In the genomic region with DNA sequence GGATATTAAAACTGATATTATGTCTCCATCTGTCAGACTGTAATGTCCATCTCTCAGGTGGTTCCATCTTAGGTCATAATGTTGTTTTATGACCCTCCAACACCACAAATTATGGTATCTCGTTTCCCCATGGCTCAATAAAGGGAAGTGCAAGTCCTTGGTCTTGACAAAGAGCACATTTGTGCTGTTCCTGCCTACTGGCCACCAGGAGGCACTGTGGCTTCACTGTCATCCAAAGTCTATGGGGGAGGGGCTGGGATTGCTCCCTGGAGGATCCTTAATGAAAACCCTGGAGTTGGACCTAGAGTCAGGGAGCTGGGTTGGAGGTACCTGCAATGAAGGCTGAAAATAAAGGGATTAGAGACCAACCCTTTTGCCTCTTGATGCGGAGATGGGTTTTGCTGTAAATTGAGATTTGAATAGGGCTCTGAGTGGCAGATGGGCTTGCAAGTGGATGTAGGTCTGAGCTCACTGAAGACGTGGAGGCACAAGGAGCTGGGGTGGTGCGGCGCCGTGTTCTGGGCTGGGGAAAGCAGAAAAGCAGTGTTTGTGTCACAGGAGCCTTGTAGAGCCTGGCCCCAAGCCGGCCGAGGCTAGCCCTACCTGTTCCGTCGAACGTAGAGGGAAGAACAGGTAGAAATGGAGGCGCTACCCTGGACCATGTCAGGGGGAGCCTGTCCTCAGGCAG, we compare ENCODE assay signal across 8 cellular contexts.
DNase-seq lines count a peak whose midpoint lies in the region; ATAC-seq, FAIRE-seq and TF ChIP-seq lines count a peak whose summit lies in the region.

No MANE protein-coding gene starts in this region.

- H3K4me3 ChIP-seq in brain microvascular endothelial cell (ENCODE audit: low read depth, low read length) = no peak overlapping the region
- H3K4me3 ChIP-seq in lower lobe of right lung = no peak overlapping the region

- in situ Hi-C loops in brain microvascular endothelial cell (cut with HindIII; ENCODE audit: low pct_ligation_motif_present, low sequenced_read_pairs) = no loop called here

- TF ChIP-seq CTCF in CD14-positive monocyte (IDR thresholded peaks at IDR 0.05) (peak; percentile 92), brain microvascular endothelial cell (IDR thresholded peaks at IDR 0.05; ENCODE audit: low read depth, low read length, missing control alignments) (peak; percentile 93), lower lobe of right lung (IDR thresholded peaks at IDR 0.05) (peak; percentile 52)

- peaks cover 0 to 3% (median 0%) of the 10 kb centered on the region in 3 donors for H3K27me3 Mint-ChIP-seq in CD14-positive monocyte (ENCODE audit: low read depth in 3 of 3)

- FAIRE-seq in GM18507 (lab: Jason Lieb, UNC) = peak; percentile 54

- H3K27ac ChIP-seq in brain microvascular endothelial cell = no peak overlapping the region
- no peak overlapping the region for H3K27ac ChIP-seq in lower lobe of right lung

- intact Hi-C loops in CD14-positive monocyte (cut with micrococcal nuclease) = no loop called here
- intact Hi-C loops in lower lobe of right lung (cut with DNase I) = no loop called here

- H3K4me1 ChIP-seq in lower lobe of right lung = peaks cover 17% of the 10 kb centered on the region

- ATAC-seq in lower lobe of right lung (peak; percentile 56 to 59), HG02623 (IDR thresholded peaks at IDR 0.05; ENCODE audit: unreplicated experiment) (no peak), GM18873 (IDR thresholded peaks at IDR 0.05; ENCODE audit: low FRiP score, unreplicated experiment) (no peak), GM21619 (IDR thresholded peaks at IDR 0.05; ENCODE audit: unreplicated experiment) (no peak)

- H3K36me3 Mint-ChIP-seq in CD14-positive monocyte = no peaks in the 10 kb centered on the region

- H3K4me3 Mint-ChIP-seq in CD14-positive monocyte = no peak overlapping the region

- no peaks in the 10 kb centered on the region for H3K36me3 ChIP-seq in brain microvascular endothelial cell (replicated peaks)
- H3K36me3 ChIP-seq in lower lobe of right lung = no peaks in the 10 kb centered on the region

- H3K9me3 Mint-ChIP-seq in CD14-positive monocyte = peaks cover 7 to 13% (median 9%) of the 10 kb centered on the region in 7 donors

- peak overlapping the region in 6 of 7 donors; percentile 7 to 81 (median 72) for H3K27ac Mint-ChIP-seq in CD14-positive monocyte

- DNase-seq in CD14-positive monocyte (ENCODE audit: low spot score) = no peak
- DNase-seq in GM18507 (ENCODE audit: extremely low spot score, insufficient read length, low read depth) = no peak
- peak; percentile 87 for DNase-seq in MV-4-11 (lab: John Stamatoyannopoulos, UW)
- DNase-seq in brain microvascular endothelial cell = peak; percentile 38
- no peak for DNase-seq in lower lobe of right lung

- peaks cover 64% of the 10 kb centered on the region for H3K4me1 Mint-ChIP-seq in CD14-positive monocyte

- no peaks in the 10 kb centered on the region for H3K27me3 ChIP-seq in brain microvascular endothelial cell (replicated peaks)
- no peaks in the 10 kb centered on the region for H3K27me3 ChIP-seq in lower lobe of right lung (ENCODE audit: low read depth)

- H3K9me3 ChIP-seq in lower lobe of right lung = no peaks in the 10 kb centered on the region

Comparison
In these comparisons a context has a peak if more than half of its experiments do, and no peak if none do; other contexts are left out.
1. DNase-seq: peak in MV-4-11 (single experiment) and brain microvascular endothelial cell (single experiment); none in CD14-positive monocyte (single experiment), GM18507 (single experiment) and lower lobe of right lung (single experiment).
2. ATAC-seq: peak in lower lobe of right lung (2 of 2); none in HG02623 (single experiment), GM18873 (single experiment) and GM21619 (single experiment).
3. Peak in every context shown above with its lines, with median percentiles within 50 percentile points of each other: CTCF ChIP-seq.